Comparison of ENCODE assay signal across 1 cellular context in genomic region chr12:107903377-107904061, GRCh38.
TF ChIP-seq lines count a peak whose summit lies in the region.

No MANE protein-coding gene starts in this region.

TF ChIP-seq in GM12878, 131 proteins besides CTCF, POLR2A, EP300 and RAD21 (continued from another document and continues in another):
- TF ChIP-seq ZNF687 (IDR thresholded peaks at IDR 0.05) (peak; percentile 87), YY1 (IDR thresholded peaks at IDR 0.05; ENCODE audit: low read depth, low read length) (peak; percentile 44; the same call in 1 of the 2 replicates), EED (IDR thresholded peaks at IDR 0.05; ENCODE audit: low read depth) (no peak), PAX5 (IDR thresholded peaks at IDR 0.05; ENCODE audit: borderline replicate concordance, low read depth, low read length) (no peak), CHD2 (IDR thresholded peaks at IDR 0.05; ENCODE audit: borderline replicate concordance, low read depth, low read length) (no peak), ZBED1 (IDR thresholded peaks at IDR 0.05; ENCODE audit: borderline replicate concordance) (no peak), RUNX3 (IDR thresholded peaks at IDR 0.05; ENCODE audit: low read length) (no peak), NR2C2 (IDR thresholded peaks at IDR 0.05; ENCODE audit: borderline replicate concordance, control insufficient read depth, insufficient read length, low read depth) (no peak), ZBTB40 (IDR thresholded peaks at IDR 0.05; ENCODE audit: borderline replicate concordance) (peak; percentile 16; the same call in 1 of the 2 replicates), SPI1 (IDR thresholded peaks at IDR 0.05; ENCODE audit: borderline replicate concordance, insufficient read depth, low read depth, low read length) (no peak), TCF12 (IDR thresholded peaks at IDR 0.05; ENCODE audit: low read depth, low read length) (0 out of 2 replicates have a peak, but pooled peaks have one; percentile 16), E4F1 (IDR thresholded peaks at IDR 0.05; ENCODE audit: borderline replicate concordance, partially characterized antibody) (no peak), FOXM1 (IDR thresholded peaks at IDR 0.05; ENCODE audit: low read depth, low read length) (no peak), TBL1XR1 (IDR thresholded peaks at IDR 0.05; ENCODE audit: low read depth, low read length) (no peak), CBFB (IDR thresholded peaks at IDR 0.05; ENCODE audit: low read depth) (no peak), CEBPZ (IDR thresholded peaks at IDR 0.05; ENCODE audit: low read depth, low read length) (no peak), ZNF592 (IDR thresholded peaks at IDR 0.05) (no peak), PKNOX1 (IDR thresholded peaks at IDR 0.05) (no peak), NKRF (conservative IDR thresholded peaks at IDR 0.05) (no peak), MEF2B (IDR thresholded peaks at IDR 0.05; ENCODE audit: partially characterized antibody, poor library complexity, severe bottlenecking) (no peak), POU2F2 (IDR thresholded peaks at IDR 0.05; ENCODE audit: borderline replicate concordance, low read depth, low read length) (no peak), IRF3 (IDR thresholded peaks at IDR 0.05) (0 out of 2 replicates have a peak, but pooled peaks have one; percentile 19), LARP7 (IDR thresholded peaks at IDR 0.05) (peak; percentile 71), DPF2 (IDR thresholded peaks at IDR 0.05) (peak; percentile 37; the same call in 1 of the 2 replicates), RELA (IDR thresholded peaks at IDR 0.05; ENCODE audit: borderline replicate concordance, partially characterized antibody) (no peak)
